Comparison of ENCODE assay signal across 14 cellular contexts in genomic region chr2:147639891-147640290, GRCh38.
DNase-seq lines count a peak whose midpoint lies in the region; ATAC-seq and TF ChIP-seq lines count a peak whose summit lies in the region.
"Had no signal": no experiment of that assay in that cellular context is flagged by ENCODE, and none has a peak within 500 bp of the region (broad histone marks: within the 10 kb centered on the region; RNA-seq: fewer than 3 reads in every experiment).

No MANE protein-coding gene starts in this region.

- H3K9me3 ChIP-seq in endodermal cell (ENCODE audit: control insufficient read depth, low read length): no peaks in the 10 kb centered on the region
- H3K9me3 ChIP-seq: spleen had no signal

- no peaks in the 10 kb centered on the region for H3K27me3 ChIP-seq in endodermal cell (ENCODE audit: control insufficient read depth, insufficient read depth, low read length, poor library complexity, severe bottlenecking)
- H3K27me3 ChIP-seq: spleen had no signal

- no peaks in the 10 kb centered on the region for H3K9me3 Mint-ChIP-seq in endodermal cell
- H3K9me3 Mint-ChIP-seq: central memory CD8-positive, alpha-beta T cell had no signal

- in situ Hi-C loops in GM13976 (cut with MboI; ENCODE audit: low sequenced_read_pairs, unreplicated experiment): no loop called here

- no peaks in the 10 kb centered on the region for H3K36me3 Mint-ChIP-seq in endodermal cell (ENCODE audit: low read depth)
- H3K36me3 Mint-ChIP-seq: natural killer cell had no signal

- H3K4me3 Mint-ChIP-seq in endodermal cell: no peak overlapping the region
- H3K4me3 Mint-ChIP-seq: central memory CD8-positive, alpha-beta T cell; natural killer cell had no signal

- H3K4me1 ChIP-seq in endodermal cell (ENCODE audit: control insufficient read depth, insufficient read depth, low read length): no peaks in the 10 kb centered on the region

- no peak for TF ChIP-seq CTCF in GM13976 (IDR thresholded peaks at IDR 0.05; ENCODE audit: borderline replicate concordance, control extremely low read depth, extremely low read depth, insufficient read depth, missing control alignments)
- no peak for TF ChIP-seq CTCF in endodermal cell (conservative IDR thresholded peaks at IDR 0.05)

- peaks cover 17% of the 10 kb centered on the region for H3K4me1 Mint-ChIP-seq in endodermal cell
- H3K4me1 Mint-ChIP-seq: central memory CD8-positive, alpha-beta T cell; natural killer cell had no signal

- H3K9ac ChIP-seq in endodermal cell (ENCODE audit: extremely low read depth, low read length, poor library complexity, severe bottlenecking): no peak overlapping the region

- no peak overlapping the region for H3K4me3 ChIP-seq in endodermal cell (ENCODE audit: low read length)
- H3K4me3 ChIP-seq: spleen had no signal

- 88 to 100% methylated on average over 2 of the region's 2 CpGs for WGBS in endodermal cell (ENCODE audit: insufficient coverage in 1 of 2, insufficient read length in 1 of 2), 2 experiments

- DNase-seq in GM13976 (ENCODE audit: low spot score): peak; percentile 16
- DNase-seq in activated CD8-positive, alpha-beta memory T cell treated with anti-CD3 and anti-CD28 coated beads for 24 hours: no peak
- no peak for DNase-seq in left lobe of liver (ENCODE audit: low spot score)
- no peak for DNase-seq in endodermal cell
- no peak for DNase-seq in activated CD4-positive, CD25-positive, alpha-beta regulatory T cell treated with anti-CD3 and anti-CD28 coated beads, Interleukin-2, amount 50 U/mL, for 72 hours
- DNase-seq: activated gamma-delta T cell treated with Interleukin-2 at 50 U/mL for 16 hours; natural killer cell; spleen; stimulated activated naive CD4-positive, alpha-beta T cell had no signal

- H3K27ac Mint-ChIP-seq in endodermal cell: no peak overlapping the region
- H3K27ac Mint-ChIP-seq: natural killer cell had no signal

- no peaks in the 10 kb centered on the region for H3K36me3 ChIP-seq in endodermal cell (ENCODE audit: control insufficient read depth, insufficient read depth, low read length)
- H3K36me3 ChIP-seq: spleen had no signal

- H3K27ac ChIP-seq in endodermal cell (ENCODE audit: low read depth, low read length): no peak overlapping the region
- H3K27ac ChIP-seq: spleen had no signal

- ATAC-seq in GM19328 (IDR thresholded peaks at IDR 0.05; ENCODE audit: unreplicated experiment): peak; percentile 82
- peak; percentile 79 for ATAC-seq in HG02678 (IDR thresholded peaks at IDR 0.05; ENCODE audit: unreplicated experiment)
- ATAC-seq in HG03439 (IDR thresholded peaks at IDR 0.05; ENCODE audit: unreplicated experiment): peak; percentile 85
- no peak for ATAC-seq in left lobe of liver
- ATAC-seq: natural killer cell, Panc1 had no signal

- H3K27me3 Mint-ChIP-seq in endodermal cell (ENCODE audit: insufficient read depth): peaks cover 2% of the 10 kb centered on the region
